ENCODE assay signal across 33 cellular contexts in genomic region chr3:133428552-133428951, GRCh38. TPM values are rescaled to one million over a fixed set of nuclear protein-coding genes. Genes with fewer than 3 reads are reported as not detected.
"Had no signal": no experiment of that assay in that cellular context is flagged by ENCODE, and none has a peak within 500 bp of the region (broad histone marks: within the 10 kb centered on the region; RNA-seq: fewer than 3 reads in every experiment).

No MANE protein-coding gene starts in this region.

- H3K27me3 ChIP-seq: brain microvascular endothelial cell, thyroid gland, upper lobe of left lung had no signal

- H3K36me3 ChIP-seq: brain microvascular endothelial cell, esophagus muscularis mucosa, heart right ventricle, stomach, thyroid gland, upper lobe of left lung, WERI-Rb-1 had no signal

- H3K4me1 Mint-ChIP-seq: activated T-helper 17 cell treated with anti-CD3 and anti-CD28 coated beads, Interleukin-2, amount 50 U/mL, for 72 hours; central memory CD8-positive, alpha-beta T cell had no signal

- H3K4me3 Mint-ChIP-seq: activated CD4-positive, alpha-beta memory T cell treated with anti-CD3 and anti-CD28 coated beads for 36 hours; activated CD4-positive, alpha-beta T cell treated with anti-CD3 and anti-CD28 coated beads, Interleukin-2, amount 10 ng/mL, durations not matched to agents 24 days and 14 days; activated T-cell treated with anti-CD3 and anti-CD28 coated beads, Interleukin-2, amount 50 U/mL, for 4 hours; activated T-helper 17 cell treated with anti-CD3 and anti-CD28 coated beads, Interleukin-2, amount 50 U/mL, for 72 hours; central memory CD8-positive, alpha-beta T cell; mesothelial cell of epicardium; naive B cell; nephron progenitor cell; stimulated activated naive B cell treated with anti-CD40 and anti-IgM and Interleukin-4, amounts not matched to agents 10 μg/mL and 1 μg/mL and 100 μg/mL, for 72 hours; T-helper 1 cell treated with Interleukin-12 subunit alpha and Interleukin-12 subunit beta and Interleukin-4 antibody, amounts not matched to agents 30 μg/mL and 1 μg/mL, for 36 hours had no signal

- ATAC-seq: activated T-cell treated with anti-CD3 and anti-CD28 coated beads, Interleukin-2, amount 50 U/mL, for 4 hours; activated T-helper 17 cell treated with anti-CD3 and anti-CD28 coated beads, Interleukin-2, amount 50 U/mL, for 72 hours; heart right ventricle; psoas muscle; stimulated activated naive B cell treated with anti-CD40 and anti-IgM and Interleukin-4, amounts not matched to agents 10 μg/mL and 1 μg/mL and 100 μg/mL, for 72 hours had no signal

- H3K9ac ChIP-seq: parathyroid adenoma had no signal

- H3K27ac Mint-ChIP-seq: activated CD4-positive, alpha-beta memory T cell treated with anti-CD3 and anti-CD28 coated beads for 36 hours; activated CD4-positive, alpha-beta T cell treated with anti-CD3 and anti-CD28 coated beads, Interleukin-2, amount 10 ng/mL, durations not matched to agents 24 days and 14 days; activated T-helper 17 cell treated with anti-CD3 and anti-CD28 coated beads, Interleukin-2, amount 50 U/mL, for 72 hours; mesothelial cell of epicardium; naive B cell; nephron progenitor cell; stimulated activated naive B cell treated with anti-CD40 and anti-IgM and Interleukin-4, amounts not matched to agents 10 μg/mL and 1 μg/mL and 100 μg/mL, for 72 hours; T-helper 1 cell treated with Interleukin-12 subunit alpha and Interleukin-12 subunit beta and Interleukin-4 antibody, amounts not matched to agents 30 μg/mL and 1 μg/mL, for 36 hours had no signal

- H3K79me2 ChIP-seq: parathyroid adenoma had no signal

- DNase-seq: activated CD4-positive, alpha-beta memory T cell treated with anti-CD3 and anti-CD28 coated beads for 36 hours; activated CD4-positive, alpha-beta T cell treated with anti-CD3 and anti-CD28 coated beads, Interleukin-2, amount 10 ng/mL, durations not matched to agents 24 days and 14 days; activated CD4-positive, CD25-positive, alpha-beta regulatory T cell treated with anti-CD3 and anti-CD28 coated beads, Interleukin-2, amount 50 U/mL, for 72 hours; activated gamma-delta T cell treated with Interleukin-2 at 50 U/mL for 16 hours; activated naive CD4-positive, alpha-beta T cell treated with anti-CD3 and anti-CD28 coated beads, Interleukin-2, amount 50 U/mL, for 16 hours; activated T-cell treated with anti-CD3 and anti-CD28 coated beads, Interleukin-2, amount 50 U/mL, for 4 hours; amniotic stem cell; brain microvascular endothelial cell; dermis blood vessel endothelial cell; effector CD4-positive, alpha-beta T cell; foreskin melanocyte; heart right ventricle; kidney glomerular epithelial cell; naive B cell; nephron progenitor cell; psoas muscle; stimulated activated CD4-positive, alpha-beta T cell treated with anti-CD3 and anti-CD28 coated beads, Interleukin-15, amount 100 ng/mL, for 24 hours; stimulated activated CD4-positive, alpha-beta T cell treated with anti-CD3 and anti-CD28 coated beads, Interleukin-2, amount 100 ng/mL, for 24 hours; stimulated activated naive B cell treated with anti-CD40 and anti-IgM and Interleukin-4, amounts not matched to agents 10 μg/mL and 1 μg/mL and 100 μg/mL, for 72 hours; stomach; T-helper 9 cell; thyroid gland; WERI-Rb-1 had no signal

- H3K4me1 ChIP-seq: parathyroid adenoma, psoas muscle had no signal

- H3K9me3 Mint-ChIP-seq: activated CD4-positive, alpha-beta memory T cell treated with anti-CD3 and anti-CD28 coated beads for 36 hours; activated CD4-positive, alpha-beta T cell treated with anti-CD3 and anti-CD28 coated beads, Interleukin-2, amount 10 ng/mL, durations not matched to agents 24 days and 14 days; activated T-cell treated with anti-CD3 and anti-CD28 coated beads, Interleukin-2, amount 50 U/mL, for 4 hours; activated T-helper 17 cell treated with anti-CD3 and anti-CD28 coated beads, Interleukin-2, amount 50 U/mL, for 72 hours; central memory CD8-positive, alpha-beta T cell; mesothelial cell of epicardium; nephron progenitor cell; T-helper 1 cell treated with Interleukin-12 subunit alpha and Interleukin-12 subunit beta and Interleukin-4 antibody, amounts not matched to agents 30 μg/mL and 1 μg/mL, for 36 hours had no signal

- H3K27me3 Mint-ChIP-seq: activated CD4-positive, alpha-beta memory T cell treated with anti-CD3 and anti-CD28 coated beads for 36 hours; activated CD4-positive, alpha-beta T cell treated with anti-CD3 and anti-CD28 coated beads, Interleukin-2, amount 10 ng/mL, durations not matched to agents 24 days and 14 days; activated T-helper 17 cell treated with anti-CD3 and anti-CD28 coated beads, Interleukin-2, amount 50 U/mL, for 72 hours; central memory CD8-positive, alpha-beta T cell had no signal

- H3K36me3 Mint-ChIP-seq: activated CD4-positive, alpha-beta memory T cell treated with anti-CD3 and anti-CD28 coated beads for 36 hours; mesothelial cell of epicardium; naive B cell had no signal

- H3K4me3 ChIP-seq: esophagus muscularis mucosa, heart right ventricle, psoas muscle, stomach, thyroid gland, upper lobe of left lung had no signal

- H2AFZ ChIP-seq: parathyroid adenoma had no signal

- H3K27ac ChIP-seq: brain microvascular endothelial cell, esophagus muscularis mucosa, heart right ventricle, parathyroid adenoma, psoas muscle, stomach, thyroid gland, upper lobe of left lung, WERI-Rb-1 had no signal

- H3K9me3 ChIP-seq: esophagus muscularis mucosa, heart right ventricle, psoas muscle, stomach, thyroid gland, upper lobe of left lung had no signal

RNA-seq across cellular contexts. Expression of gene BFSP2, which starts 28.7 kb away (rescaled TPM):
- total RNA-seq: activated CD4-positive, alpha-beta memory T cell treated with anti-CD3 and anti-CD28 coated beads for 36 hours; activated CD4-positive, alpha-beta T cell treated with anti-CD3 and anti-CD28 coated beads, Interleukin-2, amount 10 ng/mL, durations not matched to agents 24 days and 14 days; activated T-cell treated with anti-CD3 and anti-CD28 coated beads, Interleukin-2, amount 50 U/mL, for 4 hours; astrocyte; dermis blood vessel endothelial cell; esophagus muscularis mucosa; glomerular endothelial cell; heart right ventricle; liver; mesothelial cell of epicardium; psoas muscle; stomach; thyroid gland had no signal
- polyA plus RNA-seq: psoas muscle had no signal
